11 cellular contexts compared by ENCODE assay signal in the genomic region with DNA sequence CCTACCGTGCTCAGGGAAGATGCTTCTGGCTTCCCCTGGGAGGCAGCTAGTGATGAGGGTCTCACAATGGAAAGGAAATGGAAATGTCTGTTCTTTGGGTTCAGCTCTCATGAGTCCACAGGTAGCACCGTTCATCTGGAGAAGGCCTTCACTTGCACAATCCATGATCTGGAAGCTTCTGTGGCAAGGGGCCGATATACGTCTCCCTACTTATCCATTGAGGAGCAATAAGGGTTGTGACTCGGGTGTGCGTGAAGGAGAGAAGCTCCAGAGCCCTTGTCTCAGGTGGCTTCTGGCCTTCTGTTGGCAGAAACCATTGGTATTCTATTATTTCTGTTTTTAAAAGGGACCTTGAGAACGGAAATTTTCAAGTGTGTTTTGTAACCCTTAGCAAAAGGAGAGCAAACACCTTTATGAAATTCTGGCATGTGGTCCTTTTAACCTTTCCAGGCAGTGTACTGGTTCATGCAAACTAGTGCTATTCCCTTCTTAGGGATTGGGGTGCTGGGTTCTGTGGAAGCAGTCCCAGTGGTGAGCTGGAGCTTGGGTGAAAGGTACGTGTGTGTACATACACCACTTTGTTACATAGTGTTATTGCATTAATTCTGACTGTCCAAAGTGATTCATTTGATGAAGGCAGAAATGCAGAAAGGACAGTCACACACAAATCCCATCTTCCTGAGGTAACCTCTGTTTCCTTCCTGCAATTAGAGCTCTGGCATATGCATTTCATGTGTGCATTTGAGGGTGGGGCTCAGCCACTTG. TPM values are rescaled to one million over a fixed set of nuclear protein-coding genes. Genes with fewer than 3 reads are reported as not detected.
DNase-seq lines count a peak whose midpoint lies in the region; ATAC-seq, FAIRE-seq and TF ChIP-seq lines count a peak whose summit lies in the region.
"Had no signal": no experiment of that assay in that cellular context is flagged by ENCODE, and none has a peak within 500 bp of the region (broad histone marks: within the 10 kb centered on the region; RNA-seq: fewer than 3 reads in every experiment).

No MANE protein-coding gene starts in this region.

- H2BK20ac ChIP-seq in IMR-90 (ENCODE audit: low read depth, low read length), result no peak overlapping the region

- H3K36me3 ChIP-seq in IMR-90 (ENCODE audit: control insufficient read depth, insufficient read depth, low read length) (no peaks in the 10 kb centered on the region; the same call in 1 of the 2 replicates), RWPE2 (ENCODE audit: low read depth) (peaks cover 7% of the 10 kb centered on the region; the same call in 1 of the 2 replicates), small intestine (ENCODE audit: control insufficient read depth in 2 of 2, insufficient read depth in 2 of 2, low read length in 2 of 2) (no peaks in the 10 kb centered on the region), adrenal gland (replicated peaks in 1 of 2) (no peaks in the 10 kb centered on the region)
- H3K36me3 ChIP-seq: sigmoid colon had no signal

- no peak for DNase-seq in IMR-90
- DNase-seq in RWPE2 (ENCODE audit: low spot score), result no peak
- no peak for DNase-seq in foreskin keratinocyte
- DNase-seq in small intestine, result no peak
- DNase-seq in adrenal gland, result no peak
- DNase-seq: kidney, NCI-H2171, sigmoid colon had no signal

- H3K27me3 ChIP-seq in IMR-90 (ENCODE audit: control insufficient read depth, insufficient read depth, low read length) (no peaks in the 10 kb centered on the region), RWPE2 (ENCODE audit: insufficient read depth, poor library complexity, severe bottlenecking) (no peaks in the 10 kb centered on the region), foreskin keratinocyte (no peaks in the 10 kb centered on the region), small intestine (ENCODE audit: control insufficient read depth in 2 of 2, insufficient read depth in 2 of 2, low read length in 2 of 2) (no peaks in the 10 kb centered on the region), adrenal gland (no peaks in the 10 kb centered on the region)
- H3K27me3 ChIP-seq: sigmoid colon had no signal

- H2AK9ac ChIP-seq in IMR-90 (replicated peaks; ENCODE audit: low read depth, low read length, poor library complexity), result no peak overlapping the region

- H3K4me2 ChIP-seq in IMR-90 (ENCODE audit: low read depth, low read length), result no peak overlapping the region

- no peak overlapping the region for H3K18ac ChIP-seq in IMR-90 (ENCODE audit: low read depth, low read length)

- H4K5ac ChIP-seq in IMR-90 (ENCODE audit: low read depth, low read length), result no peak overlapping the region

- H3K9ac ChIP-seq in IMR-90 (ENCODE audit: low read depth, low read length), result no peak overlapping the region

- peaks cover 8% of the 10 kb centered on the region for H3K4me1 ChIP-seq in IMR-90 (ENCODE audit: control insufficient read depth, insufficient read depth, low read length)
- H3K4me1 ChIP-seq in RWPE2 (ENCODE audit: insufficient read depth, poor library complexity, severe bottlenecking), result peaks cover 42% of the 10 kb centered on the region
- peaks cover 29% of the 10 kb centered on the region for H3K4me1 ChIP-seq in foreskin keratinocyte
- peaks cover 17 to 52% of the 10 kb centered on the region in 2 donors for H3K4me1 ChIP-seq in small intestine (ENCODE audit: control insufficient read depth in 2 of 2, insufficient read depth in 1 of 2, low read depth in 1 of 2, low read length in 1 of 2)
- peaks cover 8 to 57% of the 10 kb centered on the region in 2 donors for H3K4me1 ChIP-seq in adrenal gland (replicated peaks in 1 of 2)

- H2BK5ac ChIP-seq in IMR-90 (ENCODE audit: low read depth, low read length, poor library complexity, severe bottlenecking), result no peak overlapping the region

- no peak overlapping the region for H3K4ac ChIP-seq in IMR-90 (ENCODE audit: low read depth, low read length)

- TF ChIP-seq POLR2A in IMR-90 (IDR thresholded peaks at IDR 0.05; ENCODE audit: low read depth, low read length) (no peak), adrenal gland (IDR thresholded peaks at IDR 0.05) (no peak)

- no peak for TF ChIP-seq RAD21 in IMR-90 (IDR thresholded peaks at IDR 0.05; ENCODE audit: low read length)

- H3K56ac ChIP-seq in IMR-90 (ENCODE audit: extremely low read depth, insufficient read depth, low read length), result no peak overlapping the region

- H3K27ac ChIP-seq in IMR-90 (ENCODE audit: insufficient read depth, low read length) (no peak overlapping the region), RWPE2 (ENCODE audit: poor library complexity, severe bottlenecking) (peak overlapping the region; percentile 42), foreskin keratinocyte (no peak overlapping the region), small intestine (ENCODE audit: low read depth in 1 of 2, low read length in 1 of 2) (peak overlapping the region; percentile 88 to 96), adrenal gland (peak overlapping the region in 2 of 5 donors; percentile 35 to 70)
- H3K27ac ChIP-seq: epithelial cell of prostate had no signal

- H3K4me3 ChIP-seq in IMR-90 (ENCODE audit: insufficient read depth, low read depth, low read length) (no peak overlapping the region), RWPE2 (ENCODE audit: severe bottlenecking) (no peak overlapping the region), small intestine (ENCODE audit: low read depth in 1 of 2, low read length in 2 of 2) (no peak overlapping the region), adrenal gland (no peak overlapping the region)
- H3K4me3 ChIP-seq: sigmoid colon had no signal

- H2BK15ac ChIP-seq in IMR-90 (ENCODE audit: low read depth, low read length), result no peak overlapping the region

- in situ Hi-C loops in IMR-90 (cut with MboI; ENCODE audit: low sequenced_read_pairs), result no loop called here

- H4K8ac ChIP-seq in IMR-90 (ENCODE audit: low read depth in 2 of 2, low read length in 2 of 2), result no peak overlapping the region

- TF ChIP-seq CTCF in IMR-90 (conservative IDR thresholded peaks at IDR 0.05; ENCODE audit: low read depth, low read length), result no peak
- TF ChIP-seq CTCF in RWPE2 (IDR thresholded peaks at IDR 0.05; ENCODE audit: poor library complexity, severe bottlenecking), result no peak
- TF ChIP-seq CTCF in foreskin keratinocyte (conservative IDR thresholded peaks at IDR 0.05), result no peak
- TF ChIP-seq CTCF in adrenal gland (IDR thresholded peaks at IDR 0.05), result no peak

- peaks cover 63% of the 10 kb centered on the region for H4K20me1 ChIP-seq in IMR-90 (ENCODE audit: insufficient read depth, low read length)

- dilution Hi-C loops in IMR-90 (cut with HindIII; ENCODE audit: low sequenced_read_pairs, unreplicated experiment), result no loop called here

- CTCF ChIA-PET in IMR-90 (lab: Yijun Ruan, JAX), result interaction anchor here (0.6 kb wide), 1 partner anchor 222 kb away, joined by 3 read pairs; no protein-coding TSS in a partner anchor

- ATAC-seq in IMR-90 (ENCODE audit: low read depth) (no peak), RWPE2 (ENCODE audit: low read depth) (no peak), foreskin keratinocyte (peak; percentile 1), GM21529 (IDR thresholded peaks at IDR 0.05; ENCODE audit: unreplicated experiment) (no peak), HG03565 (IDR thresholded peaks at IDR 0.05; ENCODE audit: unreplicated experiment) (no peak)

- no CpG with 5 or more reads among the region's 8 CpGs for WGBS in IMR-90 (ENCODE audit: extremely low coverage in 2 of 2, insufficient read length in 1 of 2), 2 experiments
- WGBS in small intestine, 3 donors, result 81 to 85% (median 83%) methylated on average over 8 of the region's 8 CpGs
- 73 to 85% (median 81%) methylated on average over 7 to 8 of the region's 8 CpGs for WGBS in adrenal gland, 4 donors

- 0 out of 2 replicates have a peak overlapping the region, but pooled peaks have one; percentile 6 for H3K14ac ChIP-seq in IMR-90 (replicated peaks; ENCODE audit: low read depth, low read length)

- H3K79me1 ChIP-seq in IMR-90 (ENCODE audit: low read depth in 1 of 2, low read length in 2 of 2), result peaks cover 35 to 87% of the 10 kb centered on the region in 2 experiments

- H4K91ac ChIP-seq in IMR-90 (ENCODE audit: insufficient read depth, low read depth, low read length), result no peak overlapping the region

- H3K9me3 ChIP-seq in IMR-90 (ENCODE audit: control insufficient read depth, insufficient read depth, low read length), result no peaks in the 10 kb centered on the region
- no peaks in the 10 kb centered on the region for H3K9me3 ChIP-seq in RWPE2 (ENCODE audit: severe bottlenecking)
- no peaks in the 10 kb centered on the region for H3K9me3 ChIP-seq in small intestine (ENCODE audit: control insufficient read depth, low read depth)
- H3K9me3 ChIP-seq in adrenal gland (replicated peaks in 1 of 3), result no peaks in the 10 kb centered on the region
- H3K9me3 ChIP-seq: sigmoid colon had no signal

- H2BK120ac ChIP-seq in IMR-90 (ENCODE audit: low read depth, low read length), result no peak overlapping the region

- POLR2A ChIA-PET in IMR-90 (lab: Charles Lee; ENCODE audit: unreplicated experiment), result no interaction called here

- no TSS peak for BruUV-seq in IMR-90 (replicated peaks; lab: Mats Ljungman, UMichigan)

- peaks cover 23% of the 10 kb centered on the region for H3K9me1 ChIP-seq in IMR-90 (ENCODE audit: insufficient read depth, low read length)

- H2AFZ ChIP-seq in IMR-90 (replicated peaks; ENCODE audit: low read length, poor library complexity), result peak overlapping the region; percentile 17

- no peak for FAIRE-seq in small intestine (lab: Jason Lieb, UNC)
- FAIRE-seq: kidney had no signal

- H3K23ac ChIP-seq in IMR-90 (ENCODE audit: low read depth, low read length), result no peak overlapping the region

- H2AK5ac ChIP-seq in IMR-90 (ENCODE audit: low read depth, low read length), result peak overlapping the region; percentile 13; the same call in 1 of the 2 replicates

- intact Hi-C loops in IMR-90 (cut with micrococcal nuclease), result no loop called here
- intact Hi-C loops in adrenal gland (cut with DNase I), result no loop called here

TF ChIP-seq in IMR-90, 13 proteins besides CTCF, POLR2A, EP300 and RAD21 (continues in another document):
- no peak for TF ChIP-seq MAFK (IDR thresholded peaks at IDR 0.05; ENCODE audit: low read depth, low read length)
- no peak for TF ChIP-seq MXI1 (IDR thresholded peaks at IDR 0.05; ENCODE audit: borderline replicate concordance, low read depth, low read length)
- TF ChIP-seq FOS (IDR thresholded peaks at IDR 0.05; ENCODE audit: low read depth, low read length), result no peak
- TF ChIP-seq CHD1 (IDR thresholded peaks at IDR 0.05; ENCODE audit: low read depth, low read length), result no peak
- no peak for TF ChIP-seq MAZ (IDR thresholded peaks at IDR 0.05; ENCODE audit: borderline replicate concordance, low read depth, low read length)

RNA-seq across cellular contexts. Expression of gene KLF13, which starts 32.5 kb away (rescaled TPM):
- total RNA-seq in IMR-90 (2012; rRNA removed) (9.5 and 10.8 TPM in 2 replicates), foreskin keratinocyte (57.9 and 58.1 TPM in 2 replicates), adrenal gland (10 to 100 TPM; 19.9 to 65.9 (median 37.8) TPM)
- polyA plus RNA-seq in IMR-90 (2012; rRNA removed) (10.6 and 11.8 TPM in 2 replicates), foreskin keratinocyte (54.9 and 55.8 TPM in 2 replicates), small intestine (10 to 100 TPM; 50.6 to 61.3 (median 51.9) TPM), adrenal gland (10 to 100 TPM; 17.3 to 33.5 (median 21.0) TPM)
- polyA plus RNA-seq in IMR-90 (2012; cell fraction: cytosol; rRNA removed), result 4.8 and 6.4 TPM in 2 replicates
- polyA plus RNA-seq in IMR-90 (2012; cell fraction: nucleus; rRNA removed; ENCODE audit: low replicate concordance), result 5.8 and 7.8 TPM in 2 replicates

Comparison
In these comparisons a context has a peak if more than half of its experiments do, and no peak if none do; other contexts are left out.
1. H3K27ac ChIP-seq: peak in RWPE2 (single experiment) and small intestine (2 of 2); none in IMR-90 (single experiment) and foreskin keratinocyte (single experiment).